In the genomic region with DNA sequence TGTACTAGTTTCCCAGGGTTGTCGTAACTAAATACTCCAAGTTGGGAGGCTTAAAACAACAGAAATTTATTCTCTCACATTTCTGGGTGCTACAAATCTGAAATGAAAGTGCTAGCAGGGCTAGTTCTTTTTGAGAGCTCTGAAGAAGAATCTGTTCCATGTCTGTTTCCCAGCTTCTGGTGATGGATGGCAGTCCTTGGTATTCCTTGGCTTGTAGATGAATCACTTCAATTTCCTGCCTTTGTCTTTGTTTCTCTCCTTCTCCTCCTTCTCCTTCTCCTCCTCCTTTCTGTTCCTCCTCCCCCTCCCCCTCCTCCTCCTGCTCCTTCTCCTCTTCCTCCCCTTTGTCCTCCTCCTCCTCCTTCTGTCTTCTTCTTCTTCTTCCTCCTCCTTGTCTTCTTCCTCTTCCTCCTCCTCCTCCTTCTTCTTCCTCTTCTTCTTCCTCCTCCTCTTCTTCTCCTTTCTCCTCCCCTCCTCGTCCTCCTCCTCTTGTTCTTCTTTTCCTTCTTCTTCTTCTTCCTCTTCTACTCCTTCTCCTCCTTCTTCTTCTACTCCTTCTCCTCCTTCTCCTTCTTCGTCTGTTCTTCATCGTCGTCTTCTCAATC, we compare ENCODE assay signal across 22 cellular contexts.
A peak's percentile ranks its signal among the peaks of the same experiment; 100 is the strongest.
DNase-seq lines count a peak whose midpoint lies in the region; ATAC-seq, FAIRE-seq and TF ChIP-seq lines count a peak whose summit lies in the region.
"Had no signal": no experiment of that assay in that cellular context is flagged by ENCODE, and none has a peak within 500 bp of the region (broad histone marks: within the 10 kb centered on the region; RNA-seq: fewer than 3 reads in every experiment).

No MANE protein-coding gene starts in this region.

- H3K27me3 Mint-ChIP-seq in stimulated activated naive CD8-positive, alpha-beta T cell treated with anti-CD3 and anti-CD28 coated beads, Interleukin-15, Interleukin-2, amounts not matched to agents 100 ng/mL and 50 ng/mL, for 24 hours: no peaks in the 10 kb centered on the region
- H3K27me3 Mint-ChIP-seq in stimulated activated naive CD8-positive, alpha-beta T cell treated with anti-CD3 and anti-CD28 coated beads, Interleukin-15, amount 100 ng/mL, for 72 hours: no peaks in the 10 kb centered on the region
- H3K27me3 Mint-ChIP-seq in astrocyte (ENCODE audit: low read depth, unreplicated experiment): no peaks in the 10 kb centered on the region
- H3K27me3 Mint-ChIP-seq in stimulated activated memory B cell treated with anti-CD40 and anti-IgM and Interleukin-4, amounts not matched to agents 10 μg/mL and 1 μg/mL and 100 μg/mL, for 72 hours: no peaks in the 10 kb centered on the region

- H3K9me1 ChIP-seq in keratinocyte (ENCODE audit: control insufficient read depth, extremely low read depth, insufficient read depth, low read length): no peaks in the 10 kb centered on the region

- dilution Hi-C loops in keratinocyte (cut with MboI; ENCODE audit: extremely low pct_ligation_motif_present, low sequenced_read_pairs): no loop called here

- peak overlapping the region; percentile 63 for H3K27ac Mint-ChIP-seq in stimulated activated naive CD8-positive, alpha-beta T cell treated with anti-CD3 and anti-CD28 coated beads, Interleukin-15, Interleukin-2, amounts not matched to agents 100 ng/mL and 50 ng/mL, for 24 hours
- H3K27ac Mint-ChIP-seq in stimulated activated naive CD8-positive, alpha-beta T cell treated with anti-CD3 and anti-CD28 coated beads, Interleukin-15, amount 100 ng/mL, for 72 hours: no peak overlapping the region
- H3K27ac Mint-ChIP-seq in astrocyte (ENCODE audit: unreplicated experiment): no peak overlapping the region
- peak overlapping the region; percentile 36 for H3K27ac Mint-ChIP-seq in stimulated activated memory B cell treated with anti-CD40 and anti-IgM and Interleukin-4, amounts not matched to agents 10 μg/mL and 1 μg/mL and 100 μg/mL, for 72 hours

- H4K20me1 ChIP-seq in astrocyte (ENCODE audit: insufficient read depth, low read length) (no peaks in the 10 kb centered on the region), keratinocyte (ENCODE audit: control insufficient read depth, extremely low read depth, insufficient read depth, low read length) (no peaks in the 10 kb centered on the region)

- H3K79me2 ChIP-seq in astrocyte (ENCODE audit: insufficient read depth, low read length): no peaks in the 10 kb centered on the region
- no peaks in the 10 kb centered on the region for H3K79me2 ChIP-seq in keratinocyte (ENCODE audit: control insufficient read depth, insufficient read depth, low read length)

- H3K4me3 ChIP-seq in astrocyte (ENCODE audit: insufficient read depth, low read depth, low read length) (no peak overlapping the region), keratinocyte (ENCODE audit: control insufficient read depth in 2 of 3, extremely low read depth in 1 of 3, insufficient read depth in 2 of 3, low read depth in 1 of 3, low read length in 3 of 3) (no peak overlapping the region)
- H3K4me3 ChIP-seq: Peyer's patch had no signal

- H3K36me3 ChIP-seq in astrocyte (ENCODE audit: insufficient read depth, low read length) (no peaks in the 10 kb centered on the region), keratinocyte (ENCODE audit: control insufficient read depth in 2 of 2, extremely low read depth in 1 of 2, insufficient read depth in 2 of 2, low read length in 2 of 2) (no peaks in the 10 kb centered on the region)
- H3K36me3 ChIP-seq: Peyer's patch had no signal

- no peak overlapping the region for H3K27ac ChIP-seq in astrocyte (ENCODE audit: low read depth, low read length)
- H3K27ac ChIP-seq in keratinocyte (ENCODE audit: control insufficient read depth, insufficient read depth, low read length): no peak overlapping the region
- H3K27ac ChIP-seq: C4-2B, Peyer's patch had no signal

- TF ChIP-seq CTCF in astrocyte (IDR thresholded peaks at IDR 0.05; ENCODE audit: insufficient read depth, low read depth, low read length): no peak
- TF ChIP-seq CTCF in keratinocyte (optimal IDR thresholded peaks at IDR 0.05 in 1 of 3, IDR thresholded peaks at IDR 0.05 in 1 of 3, conservative IDR thresholded peaks at IDR 0.05 in 1 of 3; ENCODE audit: extremely low read depth in 1 of 3, insufficient read depth in 2 of 3, low read length in 3 of 3): no peak

- no peak overlapping the region for H2AFZ ChIP-seq in astrocyte (ENCODE audit: low read depth, low read length)
- H2AFZ ChIP-seq in keratinocyte (ENCODE audit: control insufficient read depth, low read length): no peak overlapping the region

- no peak for DNase-seq in stimulated activated naive CD8-positive, alpha-beta T cell treated with anti-CD3 and anti-CD28 coated beads, Interleukin-15, amount 100 ng/mL, for 72 hours
- DNase-seq in astrocyte (ENCODE audit: low read depth) (peak; percentile 18), keratinocyte (ENCODE audit: low read depth, low spot score) (no peak), T1000 (lab: John Stamatoyannopoulos, UW) (no peak), AG08395 (ENCODE audit: low spot score) (no peak), NCI-H2081 treated with DMSO at 0.1 percent for 48 hours (lab: John Stamatoyannopoulos, UW) (no peak)
- DNase-seq: GDM1, GOT3, HCEC 1CT, KBM-7, MM.1S, NCI-H1048, NCI-H1417 treated with DMSO at 0.1 percent for 48 hours, NCI-H187, NCI-H2227 treated with DMSO at 0.1 percent for 48 hours, NCI-H510A treated with DMSO at 0.1 percent for 48 hours, NCI-H748 treated with DMSO at 0.1 percent for 48 hours, Peyer's patch had no signal

- ATAC-seq in stimulated activated naive CD8-positive, alpha-beta T cell treated with anti-CD3 and anti-CD28 coated beads, Interleukin-15, amount 100 ng/mL, for 72 hours: no peak
- no peak for ATAC-seq in stimulated activated memory B cell treated with anti-CD40 and anti-IgM and Interleukin-4, amounts not matched to agents 10 μg/mL and 1 μg/mL and 100 μg/mL, for 72 hours

- FAIRE-seq in astrocyte (lab: Jason Lieb, UNC) (no peak), keratinocyte (lab: Jason Lieb, UNC) (peak; percentile 9)
- FAIRE-seq: GM18507 had no signal

- H3K9me3 Mint-ChIP-seq in stimulated activated naive CD8-positive, alpha-beta T cell treated with anti-CD3 and anti-CD28 coated beads, Interleukin-15, Interleukin-2, amounts not matched to agents 100 ng/mL and 50 ng/mL, for 24 hours: peaks cover 32% of the 10 kb centered on the region
- H3K9me3 Mint-ChIP-seq in stimulated activated naive CD8-positive, alpha-beta T cell treated with anti-CD3 and anti-CD28 coated beads, Interleukin-15, amount 100 ng/mL, for 72 hours: peaks cover 10 to 24% of the 10 kb centered on the region in 2 donors
- peaks cover 11% of the 10 kb centered on the region for H3K9me3 Mint-ChIP-seq in astrocyte (ENCODE audit: unreplicated experiment)
- peaks cover 27% of the 10 kb centered on the region for H3K9me3 Mint-ChIP-seq in stimulated activated memory B cell treated with anti-CD40 and anti-IgM and Interleukin-4, amounts not matched to agents 10 μg/mL and 1 μg/mL and 100 μg/mL, for 72 hours

- H3K9me3 ChIP-seq in astrocyte (ENCODE audit: insufficient read depth, low read depth, low read length) (no peaks in the 10 kb centered on the region), keratinocyte (ENCODE audit: control insufficient read depth, low read depth, low read length) (no peaks in the 10 kb centered on the region)

- no peaks in the 10 kb centered on the region for H3K27me3 ChIP-seq in astrocyte (ENCODE audit: insufficient read depth, low read length)
- H3K27me3 ChIP-seq in keratinocyte (ENCODE audit: control insufficient read depth, extremely low read depth, insufficient read depth, low read length): no peaks in the 10 kb centered on the region
- H3K27me3 ChIP-seq: Peyer's patch had no signal

- H3K4me1 ChIP-seq in astrocyte (ENCODE audit: insufficient read depth, low read length) (no peaks in the 10 kb centered on the region), keratinocyte (ENCODE audit: control insufficient read depth, extremely low read depth, insufficient read depth, low read length) (no peaks in the 10 kb centered on the region)
- H3K4me1 ChIP-seq: Peyer's patch had no signal

- peaks cover 11% of the 10 kb centered on the region for H3K4me1 Mint-ChIP-seq in stimulated activated naive CD8-positive, alpha-beta T cell treated with anti-CD3 and anti-CD28 coated beads, Interleukin-15, Interleukin-2, amounts not matched to agents 100 ng/mL and 50 ng/mL, for 24 hours (ENCODE audit: low read depth)
- peaks cover 5% of the 10 kb centered on the region for H3K4me1 Mint-ChIP-seq in stimulated activated naive CD8-positive, alpha-beta T cell treated with anti-CD3 and anti-CD28 coated beads, Interleukin-15, amount 100 ng/mL, for 72 hours
- peaks cover 4% of the 10 kb centered on the region for H3K4me1 Mint-ChIP-seq in astrocyte (ENCODE audit: low read depth, unreplicated experiment)
- H3K4me1 Mint-ChIP-seq in stimulated activated memory B cell treated with anti-CD40 and anti-IgM and Interleukin-4, amounts not matched to agents 10 μg/mL and 1 μg/mL and 100 μg/mL, for 72 hours: peaks cover 20% of the 10 kb centered on the region

- H3K4me3 Mint-ChIP-seq in stimulated activated naive CD8-positive, alpha-beta T cell treated with anti-CD3 and anti-CD28 coated beads, Interleukin-15, Interleukin-2, amounts not matched to agents 100 ng/mL and 50 ng/mL, for 24 hours: no peak overlapping the region
- H3K4me3 Mint-ChIP-seq in stimulated activated naive CD8-positive, alpha-beta T cell treated with anti-CD3 and anti-CD28 coated beads, Interleukin-15, amount 100 ng/mL, for 72 hours: no peak overlapping the region
- H3K4me3 Mint-ChIP-seq in astrocyte (ENCODE audit: unreplicated experiment): no peak overlapping the region
- H3K4me3 Mint-ChIP-seq in stimulated activated memory B cell treated with anti-CD40 and anti-IgM and Interleukin-4, amounts not matched to agents 10 μg/mL and 1 μg/mL and 100 μg/mL, for 72 hours: no peak overlapping the region

- H3K4me2 ChIP-seq in astrocyte (ENCODE audit: low read length): no peak overlapping the region
- H3K4me2 ChIP-seq in keratinocyte (ENCODE audit: control insufficient read depth, extremely low read depth, insufficient read depth, low read depth, low read length): no peak overlapping the region

- no peak overlapping the region for H3K9ac ChIP-seq in astrocyte (ENCODE audit: low read length)
- no peak overlapping the region for H3K9ac ChIP-seq in keratinocyte (ENCODE audit: control insufficient read depth, extremely low read depth, insufficient read depth, low read length)

- peaks cover 23% of the 10 kb centered on the region for H3K36me3 Mint-ChIP-seq in stimulated activated naive CD8-positive, alpha-beta T cell treated with anti-CD3 and anti-CD28 coated beads, Interleukin-15, Interleukin-2, amounts not matched to agents 100 ng/mL and 50 ng/mL, for 24 hours (ENCODE audit: low read depth)
- H3K36me3 Mint-ChIP-seq in astrocyte (ENCODE audit: low read depth, unreplicated experiment): no peaks in the 10 kb centered on the region
- peaks cover 28% of the 10 kb centered on the region for H3K36me3 Mint-ChIP-seq in stimulated activated memory B cell treated with anti-CD40 and anti-IgM and Interleukin-4, amounts not matched to agents 10 μg/mL and 1 μg/mL and 100 μg/mL, for 72 hours

Comparison
In these comparisons a context has a peak if more than half of its experiments do, and no peak if none do; other contexts are left out.
1. H3K27ac Mint-ChIP-seq: peak in stimulated activated naive CD8-positive, alpha-beta T cell treated with anti-CD3 and anti-CD28 coated beads, Interleukin-15, Interleukin-2, amounts not matched to agents 100 ng/mL and 50 ng/mL, for 24 hours (single experiment) and stimulated activated memory B cell treated with anti-CD40 and anti-IgM and Interleukin-4, amounts not matched to agents 10 μg/mL and 1 μg/mL and 100 μg/mL, for 72 hours (single experiment); none in stimulated activated naive CD8-positive, alpha-beta T cell treated with anti-CD3 and anti-CD28 coated beads, Interleukin-15, amount 100 ng/mL, for 72 hours (0 of 2) and astrocyte (single experiment).